ENCODE assay signal across 8 cellular contexts in the genomic region with DNA sequence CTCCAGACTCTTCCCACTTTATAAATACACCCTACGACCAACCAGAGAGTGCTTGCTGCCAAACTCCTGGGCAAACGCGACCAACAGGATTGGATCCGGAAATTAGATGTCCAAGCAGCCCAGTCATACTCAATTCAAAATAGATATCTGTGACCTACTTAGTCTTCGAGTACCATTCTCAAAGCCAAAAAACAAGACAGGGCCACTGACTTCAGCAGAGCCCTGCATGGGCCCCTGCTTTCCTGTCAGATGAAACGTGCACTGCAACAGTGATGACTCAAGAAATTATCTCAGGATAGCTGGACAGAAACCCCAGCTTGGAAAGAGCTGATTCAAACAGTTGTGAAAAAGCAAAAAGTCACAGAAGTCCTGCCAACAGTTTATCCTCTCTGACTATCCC. TPM values are rescaled to one million over a fixed set of nuclear protein-coding genes. Genes with fewer than 3 reads are reported as not detected.
DNase-seq lines count a peak whose midpoint lies in the region; ATAC-seq and TF ChIP-seq lines count a peak whose summit lies in the region.

No MANE protein-coding gene starts in this region.

- peak overlapping the region in 2 of 3 experiments; percentile 86 to 88; a peak in 5 of 7 replicates for H3K27ac Mint-ChIP-seq in H9

- no peaks in the 10 kb centered on the region for H3K36me3 ChIP-seq in body of pancreas (replicated peaks in 1 of 2; ENCODE audit: insufficient read depth in 1 of 2, low read depth in 2 of 2)

- no peak for ATAC-seq in body of pancreas

- H3K9me3 ChIP-seq in H9 (ENCODE audit: control insufficient read depth, low read depth, low read length) (no peaks in the 10 kb centered on the region), body of pancreas (no peaks in the 10 kb centered on the region)

- TF ChIP-seq POLR2A in body of pancreas (IDR thresholded peaks at IDR 0.05): no peak

- H3K27me3 ChIP-seq in H9 (ENCODE audit: insufficient read depth, low read length) (no peaks in the 10 kb centered on the region), body of pancreas (no peaks in the 10 kb centered on the region)

- no peak overlapping the region for H3K4me3 Mint-ChIP-seq in H9

- no peak overlapping the region for H4K5ac ChIP-seq in H9 (ENCODE audit: insufficient read length, low read depth, low read length)

- H3K18ac ChIP-seq in H9 (ENCODE audit: insufficient read length, low read depth, low read length): no peak overlapping the region

- no CpG with 5 or more reads among the region's 6 CpGs for WGBS in H9 (ENCODE audit: extremely low coverage, insufficient read length, low lambda C conversion rate)
- WGBS in body of pancreas, 2 donors: 48 to 62% methylated on average over 6 of the region's 6 CpGs

- peaks cover 59 to 63% of the 10 kb centered on the region in 2 experiments for H3K4me1 Mint-ChIP-seq in H9

- H2BK12ac ChIP-seq in H9 (ENCODE audit: insufficient read length, low read depth, low read length): no peak overlapping the region

- H3K14ac ChIP-seq in H9 (ENCODE audit: insufficient read depth, low read length): no peak overlapping the region

- peaks cover 3% of the 10 kb centered on the region for H4K20me1 ChIP-seq in H9 (ENCODE audit: control insufficient read depth, insufficient read depth, insufficient read length)

- no peak overlapping the region for H4K91ac ChIP-seq in H9 (ENCODE audit: insufficient read length, low read depth, low read length)

- H2BK15ac ChIP-seq in H9 (ENCODE audit: low read depth, low read length): no peak overlapping the region

- H4K8ac ChIP-seq in H9 (replicated peaks; ENCODE audit: insufficient read length, low read depth, low read length): no peak overlapping the region

- DNase-seq in EL (peak; percentile 17), H9 (no peak), hepatic stellate cell (ENCODE audit: low spot score) (peak; percentile 52), coronary artery (ENCODE audit: low spot score) (no peak), body of pancreas (no peak), NCI-H748 (lab: John Stamatoyannopoulos, UW; ENCODE audit: unreplicated experiment) (no peak), COLO829 (ENCODE audit: low spot score) (no peak)

- intact Hi-C loops in body of pancreas (cut with DNase I): no loop called here

- H2AK5ac ChIP-seq in H9 (ENCODE audit: insufficient read length, low read length): no peak overlapping the region

- no peak overlapping the region for H2BK5ac ChIP-seq in H9 (ENCODE audit: insufficient read length, low read length)

- no peak overlapping the region for H3K4me3 ChIP-seq in coronary artery
- H3K4me3 ChIP-seq in body of pancreas: no peak overlapping the region

- no peak overlapping the region for H2AFZ ChIP-seq in H9 (ENCODE audit: low read length)

- H3K56ac ChIP-seq in H9 (ENCODE audit: insufficient read length, low read depth, low read length): no peak overlapping the region

- no peak overlapping the region for H3T11ph ChIP-seq in H9 (ENCODE audit: low read length)

- H3K9ac ChIP-seq in H9 (ENCODE audit: extremely low read depth, insufficient read length, low read length): no peak overlapping the region

- no peak overlapping the region for H3K4ac ChIP-seq in H9 (ENCODE audit: low read depth, low read length)

- peaks cover 0 to 3% (median 3%) of the 10 kb centered on the region in 3 experiments; a peak in 4 of 7 replicates for H3K36me3 Mint-ChIP-seq in H9 (ENCODE audit: insufficient read depth in 1 of 3, low read depth in 3 of 3)

- H2BK20ac ChIP-seq in H9 (ENCODE audit: low read depth, low read length, poor library complexity, severe bottlenecking): no peak overlapping the region

- no peaks in the 10 kb centered on the region for H3K27me3 Mint-ChIP-seq in H9 (ENCODE audit: low read depth)

- no peak overlapping the region for H3K4me2 ChIP-seq in H9 (ENCODE audit: insufficient read depth, insufficient read length, low read length)

- H3K4me1 ChIP-seq in H9 (ENCODE audit: insufficient read depth, low read length) (peaks cover 15% of the 10 kb centered on the region), body of pancreas (peaks cover 67% of the 10 kb centered on the region)

- H3K27ac ChIP-seq in H9 (ENCODE audit: insufficient read length, low read depth, low read length): no peak overlapping the region
- H3K27ac ChIP-seq in VCaP: peak overlapping the region; percentile 69; the same call in 1 of the 2 replicates
- no peak overlapping the region for H3K27ac ChIP-seq in coronary artery
- peak overlapping the region in 1 of 4 donors; percentile 48 for H3K27ac ChIP-seq in body of pancreas

- no peak for TF ChIP-seq CTCF in H9 (conservative IDR thresholded peaks at IDR 0.05)
- TF ChIP-seq CTCF in VCaP (conservative IDR thresholded peaks at IDR 0.05): no peak
- TF ChIP-seq CTCF in coronary artery (IDR thresholded peaks at IDR 0.05): no peak
- TF ChIP-seq CTCF in body of pancreas (IDR thresholded peaks at IDR 0.05): no peak

- H3K9me3 Mint-ChIP-seq in H9: no peaks in the 10 kb centered on the region

- peaks cover 2% of the 10 kb centered on the region; the same call in 1 of the 2 replicates for H3K79me2 ChIP-seq in H9 (ENCODE audit: insufficient read depth, low read length)

- H3K79me1 ChIP-seq in H9 (ENCODE audit: insufficient read depth, low read depth, low read length, poor library complexity, severe bottlenecking): peaks cover 9% of the 10 kb centered on the region

- no peak overlapping the region for H3K23ac ChIP-seq in H9 (ENCODE audit: insufficient read length, low read depth, low read length)

- H3K23me2 ChIP-seq in H9 (ENCODE audit: insufficient read length, low read depth, low read length, poor library complexity, severe bottlenecking): no peaks in the 10 kb centered on the region

- H2BK120ac ChIP-seq in H9 (ENCODE audit: low read depth, low read length, poor library complexity, severe bottlenecking): no peak overlapping the region

RNA-seq across cellular contexts. Expression of gene SMCO4, which starts 17.6 kb away (rescaled TPM):
- 35.6 and 41.1 TPM in 2 replicates for total RNA-seq in H9 (2021)
- 10 to 100 TPM in 1 of 2 donors, 1 to 10 TPM in 1; 4.6 to 27.5 TPM for total RNA-seq in body of pancreas

Comparison
In these comparisons a context has a peak if more than half of its experiments do, and no peak if none do; other contexts are left out.
1. DNase-seq: peak in EL (single experiment) and hepatic stellate cell (single experiment); none in H9 (single experiment), coronary artery (single experiment), body of pancreas (0 of 4), NCI-H748 (single experiment) and COLO829 (single experiment).